In genomic region chr4:110197421-110198398, GRCh38 we compare ENCODE assay signal across 2 cellular contexts.
TF ChIP-seq lines count a peak whose summit lies in the region.

No MANE protein-coding gene starts in this region.

TF ChIP-seq in HCT116, 20 proteins besides CTCF, POLR2A, EP300 and RAD21:
- TF ChIP-seq JUND (IDR thresholded peaks at IDR 0.05) (no peak), FOSL1 (IDR thresholded peaks at IDR 0.05; ENCODE audit: low read depth) (no peak), CBX3 (IDR thresholded peaks at IDR 0.05; ENCODE audit: low read depth) (no peak), EGR1 (IDR thresholded peaks at IDR 0.05; ENCODE audit: low read depth) (no peak), POLR2AphosphoS5 (IDR thresholded peaks at IDR 0.05; ENCODE audit: low read depth, low read length) (no peak; the same call in none of the 2 replicates), SP1 (IDR thresholded peaks at IDR 0.05; ENCODE audit: low read depth) (no peak), EZH2 (IDR thresholded peaks at IDR 0.05) (no peak), TCF7L2 (IDR thresholded peaks at IDR 0.05; ENCODE audit: borderline replicate concordance, extremely low read depth, insufficient read depth, insufficient read length) (no peak), ZBTB33 (IDR thresholded peaks at IDR 0.05; ENCODE audit: extremely low read depth, insufficient replicate concordance, low read length) (no peak), ZNF274 (IDR thresholded peaks at IDR 0.05; ENCODE audit: low read depth, low read length) (no peak), ELF1 (IDR thresholded peaks at IDR 0.05; ENCODE audit: borderline replicate concordance, low read depth) (no peak), EZH2phosphoT487 (IDR thresholded peaks at IDR 0.05; ENCODE audit: borderline replicate concordance) (no peak), ZFX (IDR thresholded peaks at IDR 0.05) (no peak), SIN3A (IDR thresholded peaks at IDR 0.05; ENCODE audit: low read depth) (no peak)
- TF ChIP-seq, protein P1, sequence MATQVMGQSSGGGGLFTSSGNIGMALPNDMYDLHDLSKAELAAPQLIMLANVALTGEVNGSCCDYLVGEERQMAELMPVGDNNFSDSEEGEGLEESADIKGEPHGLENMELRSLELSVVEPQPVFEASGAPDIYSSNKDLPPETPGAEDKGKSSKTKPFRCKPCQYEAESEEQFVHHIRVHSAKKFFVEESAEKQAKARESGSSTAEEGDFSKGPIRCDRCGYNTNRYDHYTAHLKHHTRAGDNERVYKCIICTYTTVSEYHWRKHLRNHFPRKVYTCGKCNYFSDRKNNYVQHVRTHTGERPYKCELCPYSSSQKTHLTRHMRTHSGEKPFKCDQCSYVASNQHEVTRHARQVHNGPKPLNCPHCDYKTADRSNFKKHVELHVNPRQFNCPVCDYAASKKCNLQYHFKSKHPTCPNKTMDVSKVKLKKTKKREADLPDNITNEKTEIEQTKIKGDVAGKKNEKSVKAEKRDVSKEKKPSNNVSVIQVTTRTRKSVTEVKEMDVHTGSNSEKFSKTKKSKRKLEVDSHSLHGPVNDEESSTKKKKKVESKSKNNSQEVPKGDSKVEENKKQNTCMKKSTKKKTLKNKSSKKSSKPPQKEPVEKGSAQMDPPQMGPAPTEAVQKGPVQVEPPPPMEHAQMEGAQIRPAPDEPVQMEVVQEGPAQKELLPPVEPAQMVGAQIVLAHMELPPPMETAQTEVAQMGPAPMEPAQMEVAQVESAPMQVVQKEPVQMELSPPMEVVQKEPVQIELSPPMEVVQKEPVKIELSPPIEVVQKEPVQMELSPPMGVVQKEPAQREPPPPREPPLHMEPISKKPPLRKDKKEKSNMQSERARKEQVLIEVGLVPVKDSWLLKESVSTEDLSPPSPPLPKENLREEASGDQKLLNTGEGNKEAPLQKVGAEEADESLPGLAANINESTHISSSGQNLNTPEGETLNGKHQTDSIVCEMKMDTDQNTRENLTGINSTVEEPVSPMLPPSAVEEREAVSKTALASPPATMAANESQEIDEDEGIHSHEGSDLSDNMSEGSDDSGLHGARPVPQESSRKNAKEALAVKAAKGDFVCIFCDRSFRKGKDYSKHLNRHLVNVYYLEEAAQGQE (IDR thresholded peaks at IDR 0.05; ENCODE audit: low read depth): no peak

TF ChIP-seq in HepG2, 621 proteins besides CTCF, POLR2A, EP300 and RAD21 (continues in another document):
- no peak for TF ChIP-seq HDAC2 (CRISPR knock-in tag; IDR thresholded peaks at IDR 0.05)
- TF ChIP-seq KMT2B (CRISPR knock-in tag; IDR thresholded peaks at IDR 0.05): no peak
- no peak for TF ChIP-seq HCFC1 (IDR thresholded peaks at IDR 0.05; ENCODE audit: low read depth, low read length)
- TF ChIP-seq ZNF781 (CRISPR knock-in tag; IDR thresholded peaks at IDR 0.05; ENCODE audit: borderline replicate concordance, not compliant biosample characterization): no peak
- TF ChIP-seq ZNF276 (CRISPR knock-in tag; IDR thresholded peaks at IDR 0.05; ENCODE audit: low read depth): no peak
- TF ChIP-seq, protein P2, sequence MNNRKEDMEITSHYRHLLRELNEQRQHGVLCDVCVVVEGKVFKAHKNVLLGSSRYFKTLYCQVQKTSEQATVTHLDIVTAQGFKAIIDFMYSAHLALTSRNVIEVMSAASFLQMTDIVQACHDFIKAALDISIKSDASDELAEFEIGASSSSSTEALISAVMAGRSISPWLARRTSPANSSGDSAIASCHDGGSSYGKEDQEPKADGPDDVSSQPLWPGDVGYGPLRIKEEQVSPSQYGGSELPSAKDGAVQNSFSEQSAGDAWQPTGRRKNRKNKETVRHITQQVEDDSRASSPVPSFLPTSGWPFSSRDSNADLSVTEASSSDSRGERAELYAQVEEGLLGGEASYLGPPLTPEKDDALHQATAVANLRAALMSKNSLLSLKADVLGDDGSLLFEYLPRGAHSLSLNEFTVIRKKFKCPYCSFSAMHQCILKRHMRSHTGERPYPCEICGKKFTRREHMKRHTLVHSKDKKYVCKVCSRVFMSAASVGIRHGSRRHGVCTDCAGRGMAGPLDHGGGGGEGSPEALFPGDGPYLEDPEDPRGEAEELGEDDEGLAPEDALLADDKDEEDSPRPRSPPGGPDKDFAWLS (CRISPR knock-in tag; IDR thresholded peaks at IDR 0.05; ENCODE audit: borderline replicate concordance): no peak
- TF ChIP-seq ZNF263 (CRISPR knock-in tag; IDR thresholded peaks at IDR 0.05): peak; percentile 90
- TF ChIP-seq, protein P3, sequence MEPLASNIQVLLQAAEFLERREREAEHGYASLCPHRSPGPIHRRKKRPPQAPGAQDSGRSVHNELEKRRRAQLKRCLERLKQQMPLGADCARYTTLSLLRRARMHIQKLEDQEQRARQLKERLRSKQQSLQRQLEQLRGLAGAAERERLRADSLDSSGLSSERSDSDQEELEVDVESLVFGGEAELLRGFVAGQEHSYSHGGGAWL (CRISPR knock-in tag; IDR thresholded peaks at IDR 0.05): no peak
- TF ChIP-seq AGO1 (IDR thresholded peaks at IDR 0.05; ENCODE audit: low read depth, low read length, poor library complexity, severe bottlenecking): no peak
- no peak for TF ChIP-seq ZNF747 (CRISPR knock-in tag; IDR thresholded peaks at IDR 0.05; ENCODE audit: borderline replicate concordance)
- TF ChIP-seq, protein P4, sequence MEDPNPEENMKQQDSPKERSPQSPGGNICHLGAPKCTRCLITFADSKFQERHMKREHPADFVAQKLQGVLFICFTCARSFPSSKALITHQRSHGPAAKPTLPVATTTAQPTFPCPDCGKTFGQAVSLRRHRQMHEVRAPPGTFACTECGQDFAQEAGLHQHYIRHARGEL (CRISPR knock-in tag; IDR thresholded peaks at IDR 0.05): no peak
- no peak for TF ChIP-seq ZEB1 (IDR thresholded peaks at IDR 0.05; ENCODE audit: insufficient replicate concordance, low read depth)
- 0 out of 2 replicates have a peak, but pooled peaks have one; percentile 33 for TF ChIP-seq ZFP36L1 (CRISPR knock-in tag; IDR thresholded peaks at IDR 0.05)
- TF ChIP-seq, protein P5, sequence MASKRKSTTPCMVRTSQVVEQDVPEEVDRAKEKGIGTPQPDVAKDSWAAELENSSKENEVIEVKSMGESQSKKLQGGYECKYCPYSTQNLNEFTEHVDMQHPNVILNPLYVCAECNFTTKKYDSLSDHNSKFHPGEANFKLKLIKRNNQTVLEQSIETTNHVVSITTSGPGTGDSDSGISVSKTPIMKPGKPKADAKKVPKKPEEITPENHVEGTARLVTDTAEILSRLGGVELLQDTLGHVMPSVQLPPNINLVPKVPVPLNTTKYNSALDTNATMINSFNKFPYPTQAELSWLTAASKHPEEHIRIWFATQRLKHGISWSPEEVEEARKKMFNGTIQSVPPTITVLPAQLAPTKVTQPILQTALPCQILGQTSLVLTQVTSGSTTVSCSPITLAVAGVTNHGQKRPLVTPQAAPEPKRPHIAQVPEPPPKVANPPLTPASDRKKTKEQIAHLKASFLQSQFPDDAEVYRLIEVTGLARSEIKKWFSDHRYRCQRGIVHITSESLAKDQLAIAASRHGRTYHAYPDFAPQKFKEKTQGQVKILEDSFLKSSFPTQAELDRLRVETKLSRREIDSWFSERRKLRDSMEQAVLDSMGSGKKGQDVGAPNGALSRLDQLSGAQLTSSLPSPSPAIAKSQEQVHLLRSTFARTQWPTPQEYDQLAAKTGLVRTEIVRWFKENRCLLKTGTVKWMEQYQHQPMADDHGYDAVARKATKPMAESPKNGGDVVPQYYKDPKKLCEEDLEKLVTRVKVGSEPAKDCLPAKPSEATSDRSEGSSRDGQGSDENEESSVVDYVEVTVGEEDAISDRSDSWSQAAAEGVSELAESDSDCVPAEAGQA (IDR thresholded peaks at IDR 0.05; ENCODE audit: low read depth): no peak
- TF ChIP-seq, protein P5 (CRISPR knock-in tag; IDR thresholded peaks at IDR 0.05; ENCODE audit: borderline replicate concordance): no peak
- TF ChIP-seq MAFK (conservative IDR thresholded peaks at IDR 0.05 in 1 of 2, IDR thresholded peaks at IDR 0.05 in 1 of 2; ENCODE audit: low read length in 2 of 2): no peak
- 0 out of 2 replicates have a peak, but pooled peaks have one; percentile 39 for TF ChIP-seq ZSCAN21 (CRISPR knock-in tag; IDR thresholded peaks at IDR 0.05; ENCODE audit: borderline replicate concordance)
- 0 out of 2 replicates have a peak, but pooled peaks have one; percentile 17 for TF ChIP-seq ELF4 (CRISPR knock-in tag; IDR thresholded peaks at IDR 0.05; ENCODE audit: borderline replicate concordance)
- TF ChIP-seq HNF1A (IDR thresholded peaks at IDR 0.05; ENCODE audit: low read depth): no peak
- no peak for TF ChIP-seq HNF1A (CRISPR knock-in tag; IDR thresholded peaks at IDR 0.05; ENCODE audit: borderline replicate concordance)
- TF ChIP-seq, protein P6, sequence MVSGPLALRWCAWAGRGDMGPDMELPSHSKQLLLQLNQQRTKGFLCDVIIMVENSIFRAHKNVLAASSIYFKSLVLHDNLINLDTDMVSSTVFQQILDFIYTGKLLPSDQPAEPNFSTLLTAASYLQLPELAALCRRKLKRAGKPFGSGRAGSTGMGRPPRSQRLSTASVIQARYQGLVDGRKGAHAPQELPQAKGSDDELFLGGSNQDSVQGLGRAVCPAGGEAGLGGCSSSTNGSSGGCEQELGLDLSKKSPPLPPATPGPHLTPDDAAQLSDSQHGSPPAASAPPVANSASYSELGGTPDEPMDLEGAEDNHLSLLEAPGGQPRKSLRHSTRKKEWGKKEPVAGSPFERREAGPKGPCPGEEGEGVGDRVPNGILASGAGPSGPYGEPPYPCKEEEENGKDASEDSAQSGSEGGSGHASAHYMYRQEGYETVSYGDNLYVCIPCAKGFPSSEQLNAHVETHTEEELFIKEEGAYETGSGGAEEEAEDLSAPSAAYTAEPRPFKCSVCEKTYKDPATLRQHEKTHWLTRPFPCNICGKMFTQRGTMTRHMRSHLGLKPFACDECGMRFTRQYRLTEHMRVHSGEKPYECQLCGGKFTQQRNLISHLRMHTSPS (CRISPR knock-in tag; IDR thresholded peaks at IDR 0.05; ENCODE audit: low read depth): no peak
- TF ChIP-seq ZNF784 (CRISPR knock-in tag; IDR thresholded peaks at IDR 0.05; ENCODE audit: borderline replicate concordance): no peak
- TF ChIP-seq RFXAP (CRISPR knock-in tag; IDR thresholded peaks at IDR 0.05; ENCODE audit: borderline replicate concordance): no peak
- TF ChIP-seq PHF20 (CRISPR knock-in tag; IDR thresholded peaks at IDR 0.05): no peak
- TF ChIP-seq NBN (conservative IDR thresholded peaks at IDR 0.05): no peak
- TF ChIP-seq, protein P7, sequence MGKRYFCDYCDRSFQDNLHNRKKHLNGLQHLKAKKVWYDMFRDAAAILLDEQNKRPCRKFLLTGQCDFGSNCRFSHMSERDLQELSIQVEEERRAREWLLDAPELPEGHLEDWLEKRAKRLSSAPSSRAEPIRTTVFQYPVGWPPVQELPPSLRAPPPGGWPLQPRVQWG (CRISPR knock-in tag; IDR thresholded peaks at IDR 0.05; ENCODE audit: borderline replicate concordance, low read depth): no peak
- no peak for TF ChIP-seq STAT5B (CRISPR knock-in tag; IDR thresholded peaks at IDR 0.05)
- TF ChIP-seq ZNF543 (CRISPR knock-in tag; IDR thresholded peaks at IDR 0.05): no peak
